ENCODE assay signal across 8 cellular contexts in genomic region chr20:57391439-57392129, GRCh38. TPM values are rescaled to one million over a fixed set of nuclear protein-coding genes. Genes with fewer than 3 reads are reported as not detected.
DNase-seq lines count a peak whose midpoint lies in the region; ATAC-seq and TF ChIP-seq lines count a peak whose summit lies in the region.

No MANE protein-coding gene starts in this region.

- peak overlapping the region; percentile 84 to 94 (median 88) for H3K4me3 ChIP-seq in esophagus muscularis mucosa
- peak overlapping the region; percentile 71 for H3K4me3 ChIP-seq in osteoblast (ENCODE audit: insufficient read depth, low read length)

- peak overlapping the region; percentile 44 for H3K27ac ChIP-seq in 22Rv1
- H3K27ac ChIP-seq in esophagus muscularis mucosa (replicated peaks in 1 of 4), result peak overlapping the region; percentile 93 to 95 (median 94)
- H3K27ac ChIP-seq in osteoblast (ENCODE audit: low read depth, low read length), result no peak overlapping the region

- WGBS in esophagus muscularis mucosa, result 0% methylated on average over 1 of the region's 91 CpGs

- no peaks in the 10 kb centered on the region for H3K27me3 ChIP-seq in esophagus muscularis mucosa
- no peaks in the 10 kb centered on the region for H3K27me3 ChIP-seq in osteoblast (ENCODE audit: insufficient read depth, low read length)

- intact Hi-C loops in esophagus muscularis mucosa (cut with DNase I), result no loop called here

- peaks cover 3% of the 10 kb centered on the region for H4K20me1 ChIP-seq in osteoblast (ENCODE audit: insufficient read depth, low read length)

- H3K4me1 ChIP-seq in esophagus muscularis mucosa (peaks cover 59 to 72% (median 68%) of the 10 kb centered on the region in 4 donors), osteoblast (ENCODE audit: insufficient read depth, low read length) (no peaks in the 10 kb centered on the region)

- no peaks in the 10 kb centered on the region for H3K9me3 ChIP-seq in esophagus muscularis mucosa
- H3K9me3 ChIP-seq in osteoblast (ENCODE audit: low read depth, low read length), result no peaks in the 10 kb centered on the region

- no peak for TF ChIP-seq POLR2A in esophagus muscularis mucosa (IDR thresholded peaks at IDR 0.05; ENCODE audit: low read depth)

- no peak for TF ChIP-seq EP300 in esophagus muscularis mucosa (IDR thresholded peaks at IDR 0.05)

- no peak for DNase-seq in esophagus muscularis mucosa (ENCODE audit: extremely low spot score)
- peak; percentile 94 for DNase-seq in osteoblast (ENCODE audit: insufficient read length, low spot score, missing footprints)
- no peak for DNase-seq in NCI-H187 treated with DMSO at 0.1 percent for 48 hours (lab: John Stamatoyannopoulos, UW)

- peaks cover 0 to 22% (median 11%) of the 10 kb centered on the region in 4 donors for H3K36me3 ChIP-seq in esophagus muscularis mucosa
- H3K36me3 ChIP-seq in osteoblast (ENCODE audit: insufficient read depth, low read length), result no peaks in the 10 kb centered on the region

- H3K79me2 ChIP-seq in osteoblast (ENCODE audit: insufficient read depth, low read length), result no peaks in the 10 kb centered on the region

- H3K4me2 ChIP-seq in osteoblast (ENCODE audit: insufficient read depth, low read length), result peak overlapping the region; percentile 72

- peak; percentile 13 for ATAC-seq in GM18498 (IDR thresholded peaks at IDR 0.05; ENCODE audit: unreplicated experiment)
- ATAC-seq in HG03095 (IDR thresholded peaks at IDR 0.05; ENCODE audit: unreplicated experiment), result peak; percentile 3
- peak; percentile 1 to 2 for ATAC-seq in activated CD4-positive, CD25-positive, alpha-beta regulatory T cell treated with anti-CD3 and anti-CD28 coated beads, Interleukin-2, amount 50 U/mL, for 24 hours
- ATAC-seq in GM21447 (IDR thresholded peaks at IDR 0.05; ENCODE audit: unreplicated experiment), result no peak

- H2AFZ ChIP-seq in osteoblast (ENCODE audit: low read length), result peak overlapping the region; percentile 59

- no peak for TF ChIP-seq CTCF in 22Rv1 (IDR thresholded peaks at IDR 0.05)
- TF ChIP-seq CTCF in esophagus muscularis mucosa (IDR thresholded peaks at IDR 0.05), result no peak
- no peak for TF ChIP-seq CTCF in osteoblast (IDR thresholded peaks at IDR 0.05; ENCODE audit: extremely low read depth, low read depth, low read length)

RNA-seq across cellular contexts. Expression of gene RBM38, which starts 0.4 kb away (rescaled TPM):
- total RNA-seq in esophagus muscularis mucosa, result 100 to 1,000 TPM in 2 of 4 donors, 10 to 100 TPM in 2; 67.6 to 203 (median 139) TPM
- total RNA-seq in osteoblast, result 2.1 and 2.9 TPM in 2 replicates

RNA-seq across cellular contexts. Expression of gene RAE1, which starts 40.5 kb away (rescaled TPM):
- total RNA-seq in esophagus muscularis mucosa (10 to 100 TPM; 15.0 to 24.1 (median 21.5) TPM), osteoblast (22.7 and 24.6 TPM in 2 replicates)

Comparison
In these comparisons a context has a peak if more than half of its experiments do, and no peak if none do; other contexts are left out.
1. RNA of gene RBM38, which starts 0.4 kb away (total RNA-seq): 67.6 to 203 TPM in esophagus muscularis mucosa; 2.1 to 2.9 TPM in osteoblast; every median in the first group is over 10 times any median in the second.